ENCODE assay signal across 8 cellular contexts in the genomic region with DNA sequence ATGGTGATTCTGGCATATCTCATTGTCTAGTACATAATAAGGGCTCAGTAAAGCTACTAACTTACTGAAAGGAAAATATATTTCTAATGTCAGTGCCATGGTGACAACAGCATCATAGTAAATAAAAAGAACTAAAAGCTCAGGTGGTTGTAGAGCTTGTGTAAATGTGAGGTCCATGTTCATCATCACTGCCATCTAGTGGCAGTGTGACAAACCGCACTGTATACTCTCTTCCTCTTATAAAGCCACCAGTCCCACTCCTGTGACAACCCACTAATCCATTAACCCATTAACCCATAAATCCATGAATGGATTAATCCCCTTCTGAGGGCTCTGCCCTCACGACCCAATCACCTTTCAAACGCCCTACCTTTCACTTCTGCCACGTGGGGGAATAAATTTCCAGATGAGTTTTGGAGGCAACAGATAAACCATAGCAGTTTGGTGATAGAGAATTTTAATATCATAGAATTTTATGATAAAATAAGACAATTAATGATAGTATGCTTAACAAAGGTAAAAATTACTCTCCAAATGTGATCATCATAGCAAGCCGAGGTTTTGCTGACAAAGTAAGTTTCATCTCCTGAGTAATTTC.
A peak's percentile ranks its signal among the peaks of the same experiment; 100 is the strongest.
DNase-seq lines count a peak whose midpoint lies in the region; ATAC-seq and TF ChIP-seq lines count a peak whose summit lies in the region.

No MANE protein-coding gene starts in this region.

- no peaks in the 10 kb centered on the region for H3K9me3 ChIP-seq in transverse colon

- H3K4me3 ChIP-seq in transverse colon, result no peak overlapping the region

- no peaks in the 10 kb centered on the region for H3K4me1 ChIP-seq in transverse colon

- ATAC-seq in GM18498 (IDR thresholded peaks at IDR 0.05; ENCODE audit: unreplicated experiment) (peak; percentile 94), HG02759 (IDR thresholded peaks at IDR 0.05; ENCODE audit: unreplicated experiment) (peak; percentile 99)

- 16 to 20% methylated on average over 5 of the region's 5 CpGs for WGBS in transverse colon (ENCODE audit: low coverage in 1 of 2), 2 donors

- DNase-seq in AG20443 (ENCODE audit: low spot score) (peak; percentile 54), NAMALWA (ENCODE audit: low spot score) (peak; percentile 72), SW480 (ENCODE audit: low spot score) (peak; percentile 74), ecto neural progenitor cell (ENCODE audit: low spot score) (peak; percentile 49), lung microvascular endothelial cell (ENCODE audit: low read depth in 2 of 2) (peak; percentile 59), transverse colon (peak; percentile 42)

- in situ Hi-C loops in transverse colon (cut with MboI; ENCODE audit: low pct_ligation_motif_present in 1 of 4, low pct_unique_long_range_greater_than_20kb in 1 of 4, low sequenced_read_pairs in 3 of 4), result loop anchor here in 2 of 4 donors (25.0 kb wide), 1 partner anchor 208 kb away; no protein-coding TSS in a partner anchor

- peak; percentile 61 to 84 (median 80) for TF ChIP-seq CTCF in transverse colon (IDR thresholded peaks at IDR 0.05)

- TF ChIP-seq EP300 in transverse colon (IDR thresholded peaks at IDR 0.05; ENCODE audit: low read depth), result no peak

- no peak overlapping the region for H3K27ac ChIP-seq in transverse colon

- TF ChIP-seq POLR2A in transverse colon (IDR thresholded peaks at IDR 0.05), result no peak

- H3K36me3 ChIP-seq in transverse colon, result no peaks in the 10 kb centered on the region

- intact Hi-C loops in transverse colon (cut with DNase I; ENCODE audit: low total_unique reads), result loop anchor here (5.0 kb wide), 1 partner anchor 218 kb away; no protein-coding TSS in a partner anchor

- H3K27me3 ChIP-seq in transverse colon, result no peaks in the 10 kb centered on the region
